14 cellular contexts compared by ENCODE assay signal in the genomic region with DNA sequence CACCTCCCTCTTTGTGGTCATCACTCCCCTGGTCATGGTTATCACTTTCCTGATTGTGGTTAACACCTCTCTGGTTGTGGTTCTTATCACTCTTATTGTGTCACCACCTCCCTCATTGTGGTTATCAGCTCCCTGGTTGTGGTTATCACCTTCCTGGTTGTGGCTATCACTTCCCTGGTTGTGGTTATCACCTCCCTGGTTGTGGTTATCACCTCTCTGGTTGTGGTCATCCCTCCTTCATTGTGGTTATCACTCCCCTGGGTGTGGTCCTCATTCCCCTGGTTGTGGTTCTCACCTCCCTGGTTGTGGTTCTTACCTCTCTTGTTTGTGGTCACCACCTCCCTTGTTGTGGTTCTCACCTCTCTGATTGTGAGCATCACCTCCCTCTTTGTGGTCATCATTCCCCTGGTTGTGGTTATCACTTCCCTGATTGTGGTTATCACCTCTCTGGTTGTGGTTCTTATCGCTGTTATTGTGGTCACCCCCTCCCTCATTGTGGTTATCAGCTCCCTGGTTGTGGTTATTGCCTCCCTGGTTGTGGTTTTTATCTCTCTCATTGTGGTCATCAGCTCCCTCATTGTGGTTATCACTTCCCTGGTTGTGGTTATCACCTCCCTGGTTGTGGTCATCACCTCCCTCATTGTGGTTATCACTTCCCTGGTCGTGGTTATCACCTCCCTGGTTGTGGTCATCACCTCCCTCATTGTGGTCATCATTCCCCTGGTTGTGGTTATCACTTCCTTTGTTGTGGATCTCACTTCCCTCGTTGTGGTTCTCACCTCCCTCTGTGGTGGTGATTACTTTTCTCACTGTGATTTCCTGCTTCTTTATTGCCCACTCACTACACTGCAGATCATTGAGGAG.
DNase-seq lines count a peak whose midpoint lies in the region; ATAC-seq lines count a peak whose summit lies in the region.
"Had no signal": no experiment of that assay in that cellular context is flagged by ENCODE, and none has a peak within 500 bp of the region (broad histone marks: within the 10 kb centered on the region; RNA-seq: fewer than 3 reads in every experiment).

No MANE protein-coding gene starts in this region.

- no peak overlapping the region for H3K4me3 ChIP-seq in Jurkat, Clone E6-1 (ENCODE audit: low read length)
- H3K4me3 ChIP-seq: left ventricle myocardium inferior, PC-9, testis had no signal

- DNase-seq in activated CD8-positive, alpha-beta memory T cell treated with anti-CD3 and anti-CD28 coated beads, Interleukin-2, amount 10 ng/mL, durations not matched to agents 7 days and 5 days = peak; percentile 41
- DNase-seq in activated CD8-positive, alpha-beta memory T cell treated with anti-CD3 and anti-CD28 coated beads for 24 hours = no peak
- peak; percentile 34 for DNase-seq in Jurkat, Clone E6-1 (ENCODE audit: low read depth, low spot score)
- DNase-seq in activated T-helper 2 cell treated with anti-CD3 and anti-CD28 coated beads, Interferon-gamma antibody, Interleukin-2, Interleukin-4, amounts not matched to agents 10 μg/mL and 5 μg/mL and 100 μg/mL, durations not matched to agents 14 hours and 24 hours and 36 hours (ENCODE audit: low spot score) = no peak
- DNase-seq in stimulated activated effector memory CD8-positive, alpha-beta T cell treated with anti-CD3 and anti-CD28 coated beads, Interleukin-12 subunit alpha, Interleukin-12 subunit beta, amount 100 ng/mL, for 72 hours (ENCODE audit: low spot score in 2 of 2) = peak; percentile 5 to 50
- no peak for DNase-seq in T-helper 9 cell
- no peak for DNase-seq in NCI-H2081 (lab: John Stamatoyannopoulos, UW)
- DNase-seq: activated effector memory CD4-positive, alpha-beta T cell treated with Interleukin-2 at 50 U/mL for 16 hours; left ventricle myocardium inferior; NCI-H2029; NCI-H524; PC-9; testis had no signal

- CTCF ChIA-PET in activated CD8-positive, alpha-beta memory T cell treated with anti-CD3 and anti-CD28 coated beads, Interleukin-2, amount 10 ng/mL, durations not matched to agents 7 days and 5 days (lab: Charles Lee) = interaction anchor here (0.7 kb wide), 1 partner anchor 415 kb away, joined by 3 read pairs; no protein-coding TSS in a partner anchor

- peak overlapping the region; percentile 57 for H3K4me3 Mint-ChIP-seq in activated CD8-positive, alpha-beta memory T cell treated with anti-CD3 and anti-CD28 coated beads, Interleukin-2, amount 10 ng/mL, durations not matched to agents 7 days and 5 days
- H3K4me3 Mint-ChIP-seq in activated T-helper 2 cell treated with anti-CD3 and anti-CD28 coated beads, Interferon-gamma antibody, Interleukin-2, Interleukin-4, amounts not matched to agents 10 μg/mL and 5 μg/mL and 100 μg/mL, durations not matched to agents 14 hours and 24 hours and 36 hours (ENCODE audit: low read depth) = no peak overlapping the region
- peak overlapping the region; percentile 41 for H3K4me3 Mint-ChIP-seq in stimulated activated effector memory CD8-positive, alpha-beta T cell treated with anti-CD3 and anti-CD28 coated beads, Interleukin-12 subunit alpha, Interleukin-12 subunit beta, amount 100 ng/mL, for 72 hours

- no peak for ATAC-seq in activated CD8-positive, alpha-beta memory T cell treated with anti-CD3 and anti-CD28 coated beads, Interleukin-2, amount 10 ng/mL, durations not matched to agents 7 days and 5 days
- peak; percentile 36 for ATAC-seq in stimulated activated effector memory CD8-positive, alpha-beta T cell treated with anti-CD3 and anti-CD28 coated beads, Interleukin-12 subunit alpha, Interleukin-12 subunit beta, amount 100 ng/mL, for 72 hours
- ATAC-seq in esophagus mucosa = no peak

- H3K9me3 Mint-ChIP-seq in activated CD8-positive, alpha-beta memory T cell treated with anti-CD3 and anti-CD28 coated beads, Interleukin-2, amount 10 ng/mL, durations not matched to agents 7 days and 5 days (ENCODE audit: low read depth) = peaks cover 20% of the 10 kb centered on the region
- H3K9me3 Mint-ChIP-seq in activated T-helper 2 cell treated with anti-CD3 and anti-CD28 coated beads, Interferon-gamma antibody, Interleukin-2, Interleukin-4, amounts not matched to agents 10 μg/mL and 5 μg/mL and 100 μg/mL, durations not matched to agents 14 hours and 24 hours and 36 hours = peaks cover 23% of the 10 kb centered on the region
- peaks cover 17% of the 10 kb centered on the region for H3K9me3 Mint-ChIP-seq in stimulated activated effector memory CD8-positive, alpha-beta T cell treated with anti-CD3 and anti-CD28 coated beads, Interleukin-12 subunit alpha, Interleukin-12 subunit beta, amount 100 ng/mL, for 72 hours

- H3K4me1 Mint-ChIP-seq in activated CD8-positive, alpha-beta memory T cell treated with anti-CD3 and anti-CD28 coated beads, Interleukin-2, amount 10 ng/mL, durations not matched to agents 7 days and 5 days = peaks cover 7% of the 10 kb centered on the region
- H3K4me1 Mint-ChIP-seq in activated T-helper 2 cell treated with anti-CD3 and anti-CD28 coated beads, Interferon-gamma antibody, Interleukin-2, Interleukin-4, amounts not matched to agents 10 μg/mL and 5 μg/mL and 100 μg/mL, durations not matched to agents 14 hours and 24 hours and 36 hours (ENCODE audit: low read depth) = peaks cover 2% of the 10 kb centered on the region
- H3K4me1 Mint-ChIP-seq in stimulated activated effector memory CD8-positive, alpha-beta T cell treated with anti-CD3 and anti-CD28 coated beads, Interleukin-12 subunit alpha, Interleukin-12 subunit beta, amount 100 ng/mL, for 72 hours = peaks cover 15% of the 10 kb centered on the region

- H3K27me3 Mint-ChIP-seq in activated CD8-positive, alpha-beta memory T cell treated with anti-CD3 and anti-CD28 coated beads, Interleukin-2, amount 10 ng/mL, durations not matched to agents 7 days and 5 days = peaks cover 15% of the 10 kb centered on the region
- peaks cover 5% of the 10 kb centered on the region for H3K27me3 Mint-ChIP-seq in activated T-helper 2 cell treated with anti-CD3 and anti-CD28 coated beads, Interferon-gamma antibody, Interleukin-2, Interleukin-4, amounts not matched to agents 10 μg/mL and 5 μg/mL and 100 μg/mL, durations not matched to agents 14 hours and 24 hours and 36 hours (ENCODE audit: low read depth)

- peak overlapping the region; percentile 89 for H3K27ac Mint-ChIP-seq in activated CD8-positive, alpha-beta memory T cell treated with anti-CD3 and anti-CD28 coated beads, Interleukin-2, amount 10 ng/mL, durations not matched to agents 7 days and 5 days
- peak overlapping the region; percentile 48 for H3K27ac Mint-ChIP-seq in activated T-helper 2 cell treated with anti-CD3 and anti-CD28 coated beads, Interferon-gamma antibody, Interleukin-2, Interleukin-4, amounts not matched to agents 10 μg/mL and 5 μg/mL and 100 μg/mL, durations not matched to agents 14 hours and 24 hours and 36 hours
- peak overlapping the region; percentile 97 for H3K27ac Mint-ChIP-seq in stimulated activated effector memory CD8-positive, alpha-beta T cell treated with anti-CD3 and anti-CD28 coated beads, Interleukin-12 subunit alpha, Interleukin-12 subunit beta, amount 100 ng/mL, for 72 hours

- H3K36me3 Mint-ChIP-seq in activated CD8-positive, alpha-beta memory T cell treated with anti-CD3 and anti-CD28 coated beads, Interleukin-2, amount 10 ng/mL, durations not matched to agents 7 days and 5 days = peaks cover 9% of the 10 kb centered on the region
- H3K36me3 Mint-ChIP-seq in activated T-helper 2 cell treated with anti-CD3 and anti-CD28 coated beads, Interferon-gamma antibody, Interleukin-2, Interleukin-4, amounts not matched to agents 10 μg/mL and 5 μg/mL and 100 μg/mL, durations not matched to agents 14 hours and 24 hours and 36 hours (ENCODE audit: low read depth) = no peaks in the 10 kb centered on the region
- peaks cover 20% of the 10 kb centered on the region for H3K36me3 Mint-ChIP-seq in stimulated activated effector memory CD8-positive, alpha-beta T cell treated with anti-CD3 and anti-CD28 coated beads, Interleukin-12 subunit alpha, Interleukin-12 subunit beta, amount 100 ng/mL, for 72 hours

- intact Hi-C loops in activated T-helper 2 cell treated with anti-CD3 and anti-CD28 coated beads, Interferon-gamma antibody, Interleukin-2, Interleukin-4, amounts not matched to agents 10 μg/mL and 5 μg/mL and 100 μg/mL, durations not matched to agents 14 hours and 24 hours and 36 hours (cut with micrococcal nuclease) = no loop called here

Comparison
In these comparisons a context has a peak if more than half of its experiments do, and no peak if none do; other contexts are left out.
1. DNase-seq: peak in activated CD8-positive, alpha-beta memory T cell treated with anti-CD3 and anti-CD28 coated beads, Interleukin-2, amount 10 ng/mL, durations not matched to agents 7 days and 5 days (single experiment), Jurkat, Clone E6-1 (single experiment) and stimulated activated effector memory CD8-positive, alpha-beta T cell treated with anti-CD3 and anti-CD28 coated beads, Interleukin-12 subunit alpha, Interleukin-12 subunit beta, amount 100 ng/mL, for 72 hours (2 of 2); none in activated CD8-positive, alpha-beta memory T cell treated with anti-CD3 and anti-CD28 coated beads for 24 hours (single experiment), activated T-helper 2 cell treated with anti-CD3 and anti-CD28 coated beads, Interferon-gamma antibody, Interleukin-2, Interleukin-4, amounts not matched to agents 10 μg/mL and 5 μg/mL and 100 μg/mL, durations not matched to agents 14 hours and 24 hours and 36 hours (single experiment), T-helper 9 cell (single experiment) and NCI-H2081 (0 of 2).
2. Peak in every context shown above with its lines, with median percentiles within 50 percentile points of each other: H3K27ac Mint-ChIP-seq.